Comparison of ENCODE assay signal across 1 cellular context in the genomic region with DNA sequence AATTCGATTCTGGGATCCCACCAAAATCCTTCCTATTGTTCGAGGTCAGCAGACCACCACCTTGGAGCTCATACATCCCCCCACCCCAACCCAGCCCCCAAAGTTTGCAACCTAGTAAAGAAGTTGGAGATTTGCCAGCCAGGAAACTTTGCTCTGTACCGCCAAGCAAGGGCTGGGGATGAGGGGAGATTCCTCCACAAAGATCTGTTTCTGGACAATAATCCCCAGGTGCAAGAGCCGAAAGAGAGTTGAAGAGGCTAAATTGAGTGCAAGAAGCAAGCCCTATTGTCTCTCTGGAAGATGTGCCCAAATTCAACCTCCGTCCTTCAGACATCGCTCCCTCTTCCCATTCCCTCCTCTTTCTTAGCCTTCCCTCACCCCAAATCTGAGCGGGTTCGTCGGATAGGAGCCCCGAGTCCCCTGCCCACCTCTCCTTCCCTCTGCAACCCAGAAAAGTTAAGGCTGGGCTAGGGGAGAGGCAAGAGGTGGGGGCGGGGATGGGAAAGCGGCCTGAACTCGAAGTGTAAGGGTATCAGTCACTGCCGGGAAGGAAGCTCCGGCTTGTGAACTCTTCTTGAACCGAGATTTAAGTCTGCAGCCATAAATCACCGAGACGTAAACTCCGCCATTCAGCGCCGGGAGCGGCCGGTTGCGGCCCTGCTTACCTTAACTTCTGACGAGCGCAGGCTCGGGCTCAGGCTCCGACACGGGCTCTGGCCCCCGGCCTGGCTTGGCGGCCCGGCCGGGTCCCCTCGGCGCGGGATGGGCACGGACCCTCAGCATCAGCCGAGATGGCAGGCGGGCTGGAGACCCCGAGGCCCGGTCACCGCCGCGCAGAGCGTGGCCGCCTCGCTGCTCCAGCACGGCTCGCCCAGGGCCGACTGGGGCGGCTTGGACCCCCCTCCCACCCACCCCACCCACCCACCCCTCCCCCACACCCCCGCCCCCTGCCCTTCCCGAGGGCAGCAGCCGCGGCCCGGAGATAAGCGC.
TF ChIP-seq lines count a peak whose summit lies in the region.

No MANE protein-coding gene starts in this region.

TF ChIP-seq in H1, 55 proteins besides CTCF, POLR2A, EP300 and RAD21:
- TF ChIP-seq KDM4A (IDR thresholded peaks at IDR 0.05; ENCODE audit: low read depth, low read length, severe bottlenecking) (peak; percentile 61), PHF8 (conservative IDR thresholded peaks at IDR 0.05; ENCODE audit: low read depth, low read length) (no peak), POU5F1 (IDR thresholded peaks at IDR 0.05; ENCODE audit: low read depth, low read length) (no peak), SP1 (IDR thresholded peaks at IDR 0.05; ENCODE audit: low read depth, low read length) (peak; percentile 19; the same call in 1 of the 2 replicates), BACH1 (IDR thresholded peaks at IDR 0.05; ENCODE audit: low read length) (no peak), BCL11A (IDR thresholded peaks at IDR 0.05; ENCODE audit: low read depth in 2 of 2, low read length in 2 of 2) (no peak), RXRA (IDR thresholded peaks at IDR 0.05; ENCODE audit: insufficient read depth, low read depth, low read length) (no peak), SRF (IDR thresholded peaks at IDR 0.05; ENCODE audit: low read depth, low read length) (no peak), SAP30 (IDR thresholded peaks at IDR 0.05; ENCODE audit: insufficient read depth, insufficient replicate concordance, low read length) (no peak), BRCA1 (IDR thresholded peaks at IDR 0.05; ENCODE audit: low read depth, low read length) (no peak), CBX5 (IDR thresholded peaks at IDR 0.05; ENCODE audit: low read depth, low read length) (no peak), SIN3A (conservative IDR thresholded peaks at IDR 0.05 in 1 of 2, IDR thresholded peaks at IDR 0.05 in 1 of 2; ENCODE audit: low read depth in 1 of 2, low read length in 2 of 2) (no peak), EGR1 (IDR thresholded peaks at IDR 0.05; ENCODE audit: borderline replicate concordance, low read depth, low read length) (peak; percentile 71; the same call in 1 of the 2 replicates), RBBP5 (IDR thresholded peaks at IDR 0.05; ENCODE audit: borderline replicate concordance, low read depth, low read length) (no peak), TAF7 (optimal IDR thresholded peaks at IDR 0.05; ENCODE audit: borderline replicate concordance, low read depth, low read length) (no peak), CHD1 (IDR thresholded peaks at IDR 0.05; ENCODE audit: low read depth, low read length) (no peak), YY1 (IDR thresholded peaks at IDR 0.05; ENCODE audit: low read depth, low read length) (peak; percentile 30; the same call in 1 of the 2 replicates), CEBPB (IDR thresholded peaks at IDR 0.05; ENCODE audit: low read depth, low read length) (no peak), KDM1A (IDR thresholded peaks at IDR 0.05; ENCODE audit: borderline replicate concordance, low read length) (0 out of 2 replicates have a peak, but pooled peaks have one; percentile 16), NANOG (IDR thresholded peaks at IDR 0.05; ENCODE audit: insufficient read depth, low read depth, low read length, poor library complexity, severe bottlenecking) (no peak), ASH2L (IDR thresholded peaks at IDR 0.05; ENCODE audit: low read length) (peak; percentile 51), GABPA (IDR thresholded peaks at IDR 0.05; ENCODE audit: borderline replicate concordance, insufficient read depth, low read length) (no peak), SIX5 (IDR thresholded peaks at IDR 0.05; ENCODE audit: low read depth, low read length) (no peak), CHD2 (IDR thresholded peaks at IDR 0.05; ENCODE audit: low read length) (no peak), HDAC6 (IDR thresholded peaks at IDR 0.05; ENCODE audit: low read depth, low read length) (no peak), EZH2 (IDR thresholded peaks at IDR 0.05; ENCODE audit: low read depth, low read length, severe bottlenecking) (peak; percentile 93), JUND (IDR thresholded peaks at IDR 0.05; ENCODE audit: low read length) (no peak), TEAD4 (IDR thresholded peaks at IDR 0.05; ENCODE audit: low read depth, low read length) (no peak), RNF2 (IDR thresholded peaks at IDR 0.05; ENCODE audit: borderline replicate concordance, low read depth, low read length, missing control alignments, poor library complexity, severe bottlenecking) (peak; percentile 98), TCF12 (IDR thresholded peaks at IDR 0.05; ENCODE audit: low read depth, low read length) (no peak), SUZ12 (IDR thresholded peaks at IDR 0.05; ENCODE audit: low read length) (peak; percentile 99), CHD7 (IDR thresholded peaks at IDR 0.05; ENCODE audit: insufficient replicate concordance, low read length) (no peak), E2F6 (IDR thresholded peaks at IDR 0.05) (no peak), POLR2AphosphoS5 (IDR thresholded peaks at IDR 0.05; ENCODE audit: low read depth, low read length) (no peak), GTF2F1 (IDR thresholded peaks at IDR 0.05; ENCODE audit: borderline replicate concordance, low read depth, low read length) (no peak), CTBP2 (IDR thresholded peaks at IDR 0.05; ENCODE audit: borderline replicate concordance, insufficient read depth, insufficient read length, low read length) (peak; percentile 96)
